Comparison of ENCODE assay signal across 17 cellular contexts in genomic region chr1:88001460-88001859, GRCh38.
A peak's percentile ranks its signal among the peaks of the same experiment; 100 is the strongest.
DNase-seq lines count a peak whose midpoint lies in the region; ATAC-seq and TF ChIP-seq lines count a peak whose summit lies in the region.
"Had no signal": no experiment of that assay in that cellular context is flagged by ENCODE, and none has a peak within 500 bp of the region (broad histone marks: within the 10 kb centered on the region; RNA-seq: fewer than 3 reads in every experiment).

No MANE protein-coding gene starts in this region.

- H3K27ac Mint-ChIP-seq in type B pancreatic cell: no peak overlapping the region

- H3K36me3 Mint-ChIP-seq in type B pancreatic cell: no peaks in the 10 kb centered on the region

- WGBS in lung, 2 donors: 90 to 95% methylated on average over 1 of the region's 1 CpG
- WGBS in upper lobe of left lung, 2 donors: 68 to 100% methylated on average over 1 of the region's 1 CpG

- H3K36me3 ChIP-seq in lung (ENCODE audit: control insufficient read depth in 2 of 2, insufficient read depth in 2 of 2, low read length in 2 of 2) (no peaks in the 10 kb centered on the region), upper lobe of left lung (no peaks in the 10 kb centered on the region), gastrocnemius medialis (no peaks in the 10 kb centered on the region)
- H3K36me3 ChIP-seq: ascending aorta, BE2C, neutrophil, upper lobe of right lung had no signal

- DNase-seq in AG08395 (ENCODE audit: low spot score): peak; percentile 64
- peak; percentile 51 for DNase-seq in HS-5 (ENCODE audit: low read depth)
- peak; percentile 32 for DNase-seq in astrocyte of the spinal cord (ENCODE audit: low read depth, low spot score)
- DNase-seq in lung (ENCODE audit: low spot score): no peak
- no peak for DNase-seq in upper lobe of left lung
- DNase-seq in gastrocnemius medialis: no peak
- no peak for DNase-seq in type B pancreatic cell (ENCODE audit: extremely low spot score, unreplicated experiment)
- DNase-seq in OCI-M1 (lab: John Stamatoyannopoulos, UW): no peak
- DNase-seq: activated CD4-positive, alpha-beta T cell treated with anti-CD3 and anti-CD28 coated beads, Interleukin-2, amount 50 U/mL, for 48 hours; BE2C; DMS79; effector memory CD4-positive, alpha-beta T cell; hippocampal formation; NCI-H1092; upper lobe of right lung had no signal

- intact Hi-C loops in gastrocnemius medialis (cut with DNase I; ENCODE audit: low total_unique reads): no loop called here

- no peaks in the 10 kb centered on the region for H3K4me1 ChIP-seq in lung (ENCODE audit: control insufficient read depth in 2 of 2, insufficient read depth in 2 of 2, low read length in 2 of 2)
- no peaks in the 10 kb centered on the region for H3K4me1 ChIP-seq in upper lobe of left lung
- no peaks in the 10 kb centered on the region for H3K4me1 ChIP-seq in gastrocnemius medialis
- H3K4me1 ChIP-seq: BE2C, upper lobe of right lung had no signal

- no peak for TF ChIP-seq EP300 in upper lobe of left lung (IDR thresholded peaks at IDR 0.05)

- H3K9me3 Mint-ChIP-seq in type B pancreatic cell: no peaks in the 10 kb centered on the region

- H3K4me3 ChIP-seq in astrocyte of the spinal cord (ENCODE audit: low read depth, low read length): no peak overlapping the region
- no peak overlapping the region for H3K4me3 ChIP-seq in lung
- H3K4me3 ChIP-seq in upper lobe of left lung: no peak overlapping the region
- no peak overlapping the region for H3K4me3 ChIP-seq in gastrocnemius medialis
- H3K4me3 ChIP-seq: ascending aorta, upper lobe of right lung had no signal

- ATAC-seq in lung (ENCODE audit: insufficient read depth, low FRiP score) (peak; percentile 41), upper lobe of left lung (ENCODE audit: low FRiP score in 2 of 2) (no peak), gastrocnemius medialis (no peak)
- ATAC-seq: upper lobe of right lung had no signal

- TF ChIP-seq CTCF in astrocyte of the spinal cord (IDR thresholded peaks at IDR 0.05; ENCODE audit: low read depth, low read length): no peak
- no peak for TF ChIP-seq CTCF in lung (IDR thresholded peaks at IDR 0.05; ENCODE audit: control extremely low read depth, extremely low read depth)
- TF ChIP-seq CTCF in upper lobe of left lung (IDR thresholded peaks at IDR 0.05): no peak
- TF ChIP-seq CTCF in gastrocnemius medialis (IDR thresholded peaks at IDR 0.05 in 4 of 5, conservative IDR thresholded peaks at IDR 0.05 in 1 of 5): no peak
- TF ChIP-seq CTCF in type B pancreatic cell (conservative IDR thresholded peaks at IDR 0.05): no peak

- H3K4me1 Mint-ChIP-seq in type B pancreatic cell (ENCODE audit: unreplicated experiment): no peaks in the 10 kb centered on the region

- H3K27me3 Mint-ChIP-seq in type B pancreatic cell: no peaks in the 10 kb centered on the region

- no peak overlapping the region for H3K4me3 Mint-ChIP-seq in type B pancreatic cell

- H3K27me3 ChIP-seq in lung (ENCODE audit: control insufficient read depth, insufficient read depth): no peaks in the 10 kb centered on the region
- H3K27me3 ChIP-seq in upper lobe of left lung: no peaks in the 10 kb centered on the region
- no peaks in the 10 kb centered on the region for H3K27me3 ChIP-seq in gastrocnemius medialis
- H3K27me3 ChIP-seq: ascending aorta, BE2C, neutrophil, upper lobe of right lung had no signal

- H3K9me3 ChIP-seq in lung (ENCODE audit: control insufficient read depth in 2 of 2, insufficient read depth in 1 of 2, low read length in 1 of 2) (no peaks in the 10 kb centered on the region), upper lobe of left lung (no peaks in the 10 kb centered on the region), gastrocnemius medialis (no peaks in the 10 kb centered on the region)
- H3K9me3 ChIP-seq: ascending aorta, BE2C, neutrophil, upper lobe of right lung had no signal

- in situ Hi-C loops in astrocyte of the spinal cord (cut with HindIII; ENCODE audit: low sequenced_read_pairs): no loop called here
- in situ Hi-C loops in gastrocnemius medialis (cut with MboI; ENCODE audit: low sequenced_read_pairs in 4 of 4): no loop called here

- H3K27ac ChIP-seq in lung (ENCODE audit: low read depth in 1 of 2, low read length in 1 of 2) (no peak overlapping the region), upper lobe of left lung (no peak overlapping the region), gastrocnemius medialis (no peak overlapping the region)
- H3K27ac ChIP-seq: neutrophil, upper lobe of right lung had no signal

- TF ChIP-seq POLR2A in upper lobe of left lung (IDR thresholded peaks at IDR 0.05) (no peak), gastrocnemius medialis (IDR thresholded peaks at IDR 0.05) (no peak)

Comparison
In these comparisons a context has a peak if more than half of its experiments do, and no peak if none do; other contexts are left out.
1. DNase-seq: peak in AG08395 (single experiment), HS-5 (single experiment) and astrocyte of the spinal cord (single experiment); none in lung (single experiment), upper lobe of left lung (0 of 2), gastrocnemius medialis (0 of 2), type B pancreatic cell (single experiment) and OCI-M1 (single experiment).